ENCODE assay signal across 17 cellular contexts in the genomic region with DNA sequence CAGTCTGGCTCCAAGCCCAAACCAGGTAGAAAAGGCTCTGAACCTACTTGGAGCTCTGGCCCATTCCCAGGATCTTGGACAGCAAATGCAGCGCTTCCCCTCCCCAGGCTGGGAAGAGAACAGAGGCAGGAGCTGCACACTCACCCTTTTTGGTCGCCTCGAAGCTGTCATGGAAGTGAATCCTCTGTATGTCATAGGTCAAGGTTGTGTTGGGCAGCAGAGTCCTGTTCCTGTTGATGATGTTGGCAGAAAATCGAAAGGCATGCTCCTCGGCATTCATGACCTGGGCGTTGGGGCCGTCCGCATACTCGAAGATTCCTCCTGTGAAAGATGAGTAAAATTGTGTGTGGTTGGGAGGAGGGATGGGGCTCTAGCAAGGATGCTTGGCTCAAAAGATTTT.
A peak's percentile ranks its signal among the peaks of the same experiment; 100 is the strongest.
DNase-seq lines count a peak whose midpoint lies in the region; ATAC-seq and TF ChIP-seq lines count a peak whose summit lies in the region.
"Had no signal": no experiment of that assay in that cellular context is flagged by ENCODE, and none has a peak within 500 bp of the region (broad histone marks: within the 10 kb centered on the region; RNA-seq: fewer than 3 reads in every experiment).

No MANE protein-coding gene starts in this region.

- no peak for ATAC-seq in Right ventricle myocardium superior (ENCODE audit: poor library complexity)
- no peak for ATAC-seq in HG03342 (IDR thresholded peaks at IDR 0.05; ENCODE audit: unreplicated experiment)
- ATAC-seq: K562, Right ventricle myocardium inferior had no signal

- H3K4me1 ChIP-seq in right atrium auricular region, result no peaks in the 10 kb centered on the region
- H3K4me1 ChIP-seq in endodermal cell (ENCODE audit: control insufficient read depth, insufficient read depth, low read length), result no peaks in the 10 kb centered on the region

- no peaks in the 10 kb centered on the region for H3K4me1 Mint-ChIP-seq in endodermal cell
- no peaks in the 10 kb centered on the region for H3K4me1 Mint-ChIP-seq in osteocyte (ENCODE audit: unreplicated experiment)
- no peaks in the 10 kb centered on the region for H3K4me1 Mint-ChIP-seq in type B pancreatic cell (ENCODE audit: unreplicated experiment)
- H3K4me1 Mint-ChIP-seq: CD4-positive, CD25-positive, alpha-beta regulatory T cell had no signal

- no peak for TF ChIP-seq CTCF in right atrium auricular region (IDR thresholded peaks at IDR 0.05)
- no peak for TF ChIP-seq CTCF in endodermal cell (conservative IDR thresholded peaks at IDR 0.05)
- TF ChIP-seq CTCF in osteocyte (IDR thresholded peaks at IDR 0.05), result no peak
- TF ChIP-seq CTCF in type B pancreatic cell (conservative IDR thresholded peaks at IDR 0.05), result no peak

- H3K27ac ChIP-seq in right atrium auricular region (no peak overlapping the region), endodermal cell (ENCODE audit: low read depth, low read length) (no peak overlapping the region)

- H3K27me3 Mint-ChIP-seq in endodermal cell (ENCODE audit: insufficient read depth), result no peaks in the 10 kb centered on the region
- H3K27me3 Mint-ChIP-seq in osteocyte (ENCODE audit: unreplicated experiment), result no peaks in the 10 kb centered on the region
- peaks cover 10% of the 10 kb centered on the region for H3K27me3 Mint-ChIP-seq in type B pancreatic cell

- H3K9me3 ChIP-seq in right atrium auricular region (no peaks in the 10 kb centered on the region), endodermal cell (ENCODE audit: control insufficient read depth, low read length) (no peaks in the 10 kb centered on the region)
- H3K9me3 ChIP-seq: BE2C had no signal

- H3K9me3 Mint-ChIP-seq in endodermal cell, result no peaks in the 10 kb centered on the region
- H3K9me3 Mint-ChIP-seq in osteocyte (ENCODE audit: unreplicated experiment), result no peaks in the 10 kb centered on the region
- H3K9me3 Mint-ChIP-seq in type B pancreatic cell, result no peaks in the 10 kb centered on the region

- H3K4me3 ChIP-seq in right atrium auricular region, result no peak overlapping the region
- no peak overlapping the region for H3K4me3 ChIP-seq in endodermal cell (ENCODE audit: low read length)
- H3K4me3 ChIP-seq: K562 had no signal

- DNase-seq in right atrium auricular region (ENCODE audit: low spot score) (peak; percentile 16), Right ventricle myocardium superior (no peak), endodermal cell (peak; percentile 34), osteocyte (ENCODE audit: extremely low spot score, unreplicated experiment) (peak; percentile 69), type B pancreatic cell (ENCODE audit: extremely low spot score, unreplicated experiment) (peak; percentile 44), iPS-NIHi11 (ENCODE audit: low spot score) (no peak)
- DNase-seq in activated CD4-positive, alpha-beta T cell treated with anti-CD3 and anti-CD28 coated beads for 1 hour, result no peak
- DNase-seq: BE2C; CD4-positive, CD25-positive, alpha-beta regulatory T cell; COR-L47; HCEC 1CT; NCI-H1105; NCI-H2081; NCI-H2171 treated with DMSO at 0.1 percent for 48 hours had no signal

- H3K27me3 ChIP-seq in right atrium auricular region, result no peaks in the 10 kb centered on the region
- no peaks in the 10 kb centered on the region for H3K27me3 ChIP-seq in endodermal cell (ENCODE audit: control insufficient read depth, insufficient read depth, low read length, poor library complexity, severe bottlenecking)
- H3K27me3 ChIP-seq: BE2C had no signal

- H3K4me3 Mint-ChIP-seq in endodermal cell, result no peak overlapping the region
- no peak overlapping the region for H3K4me3 Mint-ChIP-seq in osteocyte (ENCODE audit: unreplicated experiment)
- H3K4me3 Mint-ChIP-seq in type B pancreatic cell, result no peak overlapping the region
- H3K4me3 Mint-ChIP-seq: CD4-positive, CD25-positive, alpha-beta regulatory T cell had no signal

- intact Hi-C loops in Right ventricle myocardium superior (cut with DNase I), result no loop called here

- H3K27ac Mint-ChIP-seq in endodermal cell (no peak overlapping the region), osteocyte (ENCODE audit: unreplicated experiment) (no peak overlapping the region), type B pancreatic cell (no peak overlapping the region)
- H3K27ac Mint-ChIP-seq: CD4-positive, CD25-positive, alpha-beta regulatory T cell had no signal

- H3K36me3 Mint-ChIP-seq in endodermal cell (ENCODE audit: low read depth), result no peaks in the 10 kb centered on the region
- H3K36me3 Mint-ChIP-seq in osteocyte (ENCODE audit: unreplicated experiment), result no peaks in the 10 kb centered on the region
- H3K36me3 Mint-ChIP-seq in type B pancreatic cell, result no peaks in the 10 kb centered on the region
- H3K36me3 Mint-ChIP-seq: CD4-positive, CD25-positive, alpha-beta regulatory T cell had no signal

- H3K36me3 ChIP-seq in right atrium auricular region, result no peaks in the 10 kb centered on the region
- no peaks in the 10 kb centered on the region for H3K36me3 ChIP-seq in endodermal cell (ENCODE audit: control insufficient read depth, insufficient read depth, low read length)
- H3K36me3 ChIP-seq: BE2C had no signal

- H3K9ac ChIP-seq in endodermal cell (ENCODE audit: extremely low read depth, low read length, poor library complexity, severe bottlenecking), result no peak overlapping the region

- 80 to 92% methylated on average over 8 to 9 of the region's 9 CpGs for WGBS in endodermal cell (ENCODE audit: insufficient coverage in 1 of 2, insufficient read length in 1 of 2), 2 experiments

Comparison
In these comparisons a context has a peak if more than half of its experiments do, and no peak if none do; other contexts are left out.
1. DNase-seq: peak in right atrium auricular region (single experiment), endodermal cell (single experiment), osteocyte (single experiment) and type B pancreatic cell (single experiment); none in Right ventricle myocardium superior (single experiment), iPS-NIHi11 (single experiment) and activated CD4-positive, alpha-beta T cell treated with anti-CD3 and anti-CD28 coated beads for 1 hour (single experiment).